ENCODE assay signal across 10 cellular contexts in genomic region chr5:128549496-128549895, GRCh38.
"Had no signal": no experiment of that assay in that cellular context is flagged by ENCODE, and none has a peak within 500 bp of the region (broad histone marks: within the 10 kb centered on the region; RNA-seq: fewer than 3 reads in every experiment).

No MANE protein-coding gene starts in this region.

- DNase-seq: GM23248, GOT3, H7, HFFc6, Karpas-422, KBM-7 had no signal

- H3K27ac ChIP-seq: GM23248, HL-60, KMS-11 had no signal

- H2AFZ ChIP-seq: GM23248 had no signal

- H3K9me3 ChIP-seq: HAP-1 had no signal

- H3K9ac ChIP-seq: GM23248, KMS-11 had no signal

- H3K4me3 ChIP-seq: GM23248, HAP-1 had no signal

- H3K4me1 ChIP-seq: HAP-1 had no signal

- H3K36me3 ChIP-seq: HAP-1 had no signal

- H3K4me2 ChIP-seq: KMS-11 had no signal

- ATAC-seq: HCT116 had no signal
